In genomic region chr16:1343428-1344242, GRCh38 we compare ENCODE assay signal across 1 cellular context.
A peak's percentile ranks its signal among the peaks of the same experiment; 100 is the strongest.
TF ChIP-seq lines count a peak whose summit lies in the region.

No MANE protein-coding gene starts in this region.

TF ChIP-seq in HepG2, 621 proteins besides CTCF, POLR2A, EP300 and RAD21 (continued from another document):
- no peak for TF ChIP-seq TFDP1 (CRISPR knock-in tag; IDR thresholded peaks at IDR 0.05; ENCODE audit: borderline replicate concordance)
- no peak for TF ChIP-seq ZNF776 (CRISPR knock-in tag; IDR thresholded peaks at IDR 0.05)
- TF ChIP-seq REPIN1 (CRISPR knock-in tag; IDR thresholded peaks at IDR 0.05; ENCODE audit: borderline replicate concordance, low read depth): no peak
- 0 out of 2 replicates have a peak, but pooled peaks have one; percentile 43 for TF ChIP-seq ZNF572 (CRISPR knock-in tag; IDR thresholded peaks at IDR 0.05)
- TF ChIP-seq UBTF (CRISPR knock-in tag; IDR thresholded peaks at IDR 0.05): peak; percentile 51
- peak; percentile 52; the same call in 1 of the 2 replicates for TF ChIP-seq HIVEP1 (CRISPR knock-in tag; IDR thresholded peaks at IDR 0.05)
- peak; percentile 36; the same call in 1 of the 2 replicates for TF ChIP-seq THAP7 (CRISPR knock-in tag; IDR thresholded peaks at IDR 0.05)
- TF ChIP-seq ATF1 (CRISPR knock-in tag; IDR thresholded peaks at IDR 0.05): no peak
- peak; percentile 42 for TF ChIP-seq AGO2 (optimal IDR thresholded peaks at IDR 0.05; ENCODE audit: low read depth, low read length)
- 0 out of 2 replicates have a peak, but pooled peaks have one; percentile 33 for TF ChIP-seq CAMTA2 (CRISPR knock-in tag; IDR thresholded peaks at IDR 0.05; ENCODE audit: borderline replicate concordance)
- TF ChIP-seq RXRA (CRISPR knock-in tag; IDR thresholded peaks at IDR 0.05): 0 out of 2 replicates have a peak, but pooled peaks have one; percentile 4
- TF ChIP-seq, protein P1, sequence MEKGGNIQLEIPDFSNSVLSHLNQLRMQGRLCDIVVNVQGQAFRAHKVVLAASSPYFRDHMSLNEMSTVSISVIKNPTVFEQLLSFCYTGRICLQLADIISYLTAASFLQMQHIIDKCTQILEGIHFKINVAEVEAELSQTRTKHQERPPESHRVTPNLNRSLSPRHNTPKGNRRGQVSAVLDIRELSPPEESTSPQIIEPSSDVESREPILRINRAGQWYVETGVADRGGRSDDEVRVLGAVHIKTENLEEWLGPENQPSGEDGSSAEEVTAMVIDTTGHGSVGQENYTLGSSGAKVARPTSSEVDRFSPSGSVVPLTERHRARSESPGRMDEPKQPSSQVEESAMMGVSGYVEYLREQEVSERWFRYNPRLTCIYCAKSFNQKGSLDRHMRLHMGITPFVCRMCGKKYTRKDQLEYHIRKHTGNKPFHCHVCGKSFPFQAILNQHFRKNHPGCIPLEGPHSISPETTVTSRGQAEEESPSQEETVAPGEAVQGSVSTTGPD (CRISPR knock-in tag; IDR thresholded peaks at IDR 0.05): no peak
- 0 out of 2 replicates have a peak, but pooled peaks have one; percentile 34 for TF ChIP-seq BRD4 (CRISPR knock-in tag; IDR thresholded peaks at IDR 0.05)
- TF ChIP-seq PRPF4 (IDR thresholded peaks at IDR 0.05; ENCODE audit: low read depth, low read length, poor library complexity, severe bottlenecking): no peak
- TF ChIP-seq, protein P2, sequence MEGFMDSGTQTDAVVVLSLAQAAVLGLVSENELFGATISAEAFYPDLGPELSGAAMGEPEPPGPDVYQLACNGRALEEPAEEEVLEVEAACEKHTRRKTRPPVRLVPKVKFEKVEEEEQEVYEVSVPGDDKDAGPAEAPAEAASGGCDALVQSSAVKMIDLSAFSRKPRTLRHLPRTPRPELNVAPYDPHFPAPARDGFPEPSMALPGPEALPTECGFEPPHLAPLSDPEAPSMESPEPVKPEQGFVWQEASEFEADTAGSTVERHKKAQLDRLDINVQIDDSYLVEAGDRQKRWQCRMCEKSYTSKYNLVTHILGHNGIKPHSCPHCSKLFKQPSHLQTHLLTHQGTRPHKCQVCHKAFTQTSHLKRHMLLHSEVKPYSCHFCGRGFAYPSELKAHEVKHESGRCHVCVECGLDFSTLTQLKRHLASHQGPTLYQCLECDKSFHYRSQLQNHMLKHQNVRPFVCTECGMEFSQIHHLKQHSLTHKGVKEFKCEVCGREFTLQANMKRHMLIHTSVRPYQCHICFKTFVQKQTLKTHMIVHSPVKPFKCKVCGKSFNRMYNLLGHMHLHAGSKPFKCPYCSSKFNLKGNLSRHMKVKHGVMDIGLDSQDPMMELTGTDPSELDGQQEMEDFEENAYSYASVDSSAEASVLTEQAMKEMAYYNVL (CRISPR knock-in tag; IDR thresholded peaks at IDR 0.05; ENCODE audit: borderline replicate concordance): no peak
- TF ChIP-seq, protein P3, sequence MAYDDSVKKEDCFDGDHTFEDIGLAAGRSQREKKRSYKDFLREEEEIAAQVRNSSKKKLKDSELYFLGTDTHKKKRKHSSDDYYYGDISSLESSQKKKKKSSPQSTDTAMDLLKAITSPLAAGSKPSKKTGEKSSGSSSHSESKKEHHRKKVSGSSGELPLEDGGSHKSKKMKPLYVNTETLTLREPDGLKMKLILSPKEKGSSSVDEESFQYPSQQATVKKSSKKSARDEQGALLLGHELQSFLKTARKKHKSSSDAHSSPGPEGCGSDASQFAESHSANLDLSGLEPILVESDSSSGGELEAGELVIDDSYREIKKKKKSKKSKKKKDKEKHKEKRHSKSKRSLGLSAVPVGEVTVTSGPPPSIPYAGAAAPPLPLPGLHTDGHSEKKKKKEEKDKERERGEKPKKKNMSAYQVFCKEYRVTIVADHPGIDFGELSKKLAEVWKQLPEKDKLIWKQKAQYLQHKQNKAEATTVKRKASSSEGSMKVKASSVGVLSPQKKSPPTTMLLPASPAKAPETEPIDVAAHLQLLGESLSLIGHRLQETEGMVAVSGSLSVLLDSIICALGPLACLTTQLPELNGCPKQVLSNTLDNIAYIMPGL (CRISPR knock-in tag; IDR thresholded peaks at IDR 0.05; ENCODE audit: borderline replicate concordance in 1 of 2, low read depth in 1 of 2): 0 out of 4 replicates have a peak, but pooled peaks of 1 of the 2 experiments have one; percentile 2
- no peak for TF ChIP-seq HNF4G (IDR thresholded peaks at IDR 0.05; ENCODE audit: borderline replicate concordance, low read depth, low read length)
- 0 out of 2 replicates have a peak, but pooled peaks have one; percentile 35 for TF ChIP-seq HNF4G (CRISPR knock-in tag; IDR thresholded peaks at IDR 0.05; ENCODE audit: borderline replicate concordance, low read depth)
- no peak for TF ChIP-seq NPAS2 (CRISPR knock-in tag; IDR thresholded peaks at IDR 0.05; ENCODE audit: borderline replicate concordance)
- TF ChIP-seq TAF1 (CRISPR knock-in tag; IDR thresholded peaks at IDR 0.05): peak; percentile 60; the same call in 1 of the 2 replicates
- TF ChIP-seq ZNF329 (CRISPR knock-in tag; IDR thresholded peaks at IDR 0.05; ENCODE audit: low read depth): no peak
- TF ChIP-seq, protein P4, sequence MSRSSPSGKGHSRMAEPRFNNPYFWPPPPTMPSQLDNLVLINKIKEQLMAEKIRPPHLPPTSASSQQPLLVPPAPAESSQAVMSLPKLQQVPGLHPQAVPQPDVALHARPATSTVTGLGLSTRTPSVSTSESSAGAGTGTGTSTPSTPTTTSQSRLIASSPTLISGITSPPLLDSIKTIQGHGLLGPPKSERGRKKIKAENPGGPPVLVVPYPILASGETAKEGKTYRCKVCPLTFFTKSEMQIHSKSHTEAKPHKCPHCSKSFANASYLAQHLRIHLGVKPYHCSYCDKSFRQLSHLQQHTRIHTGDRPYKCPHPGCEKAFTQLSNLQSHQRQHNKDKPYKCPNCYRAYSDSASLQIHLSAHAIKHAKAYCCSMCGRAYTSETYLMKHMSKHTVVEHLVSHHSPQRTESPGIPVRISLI (CRISPR knock-in tag; IDR thresholded peaks at IDR 0.05; ENCODE audit: borderline replicate concordance): no peak
- TF ChIP-seq ZNF687 (CRISPR knock-in tag; IDR thresholded peaks at IDR 0.05): peak; percentile 61; the same call in 1 of the 2 replicates
- TF ChIP-seq FOXC1 (CRISPR knock-in tag; IDR thresholded peaks at IDR 0.05; ENCODE audit: borderline replicate concordance): 0 out of 2 replicates have a peak, but pooled peaks have one; percentile 28
- peak; percentile 35; the same call in 1 of the 2 replicates for TF ChIP-seq ZFX (CRISPR knock-in tag; IDR thresholded peaks at IDR 0.05; ENCODE audit: low read depth)
- TF ChIP-seq ZNF777 (CRISPR knock-in tag; IDR thresholded peaks at IDR 0.05): peak; percentile 45; the same call in 1 of the 2 replicates
- peak; percentile 49; the same call in 1 of the 2 replicates for TF ChIP-seq POLR2AphosphoS5 (IDR thresholded peaks at IDR 0.05; ENCODE audit: low read depth, low read length)
- no peak for TF ChIP-seq ZNF784 (CRISPR knock-in tag; IDR thresholded peaks at IDR 0.05; ENCODE audit: borderline replicate concordance)
- peak; percentile 41; the same call in 1 of the 2 replicates for TF ChIP-seq MTF2 (CRISPR knock-in tag; IDR thresholded peaks at IDR 0.05; ENCODE audit: borderline replicate concordance)
- 0 out of 2 replicates have a peak, but pooled peaks have one; percentile 33 for TF ChIP-seq ZNF724P (CRISPR knock-in tag; IDR thresholded peaks at IDR 0.05; ENCODE audit: borderline replicate concordance)
- no peak for TF ChIP-seq SOX5 (CRISPR knock-in tag; IDR thresholded peaks at IDR 0.05; ENCODE audit: borderline replicate concordance)
- TF ChIP-seq KDM5A (IDR thresholded peaks at IDR 0.05; ENCODE audit: borderline replicate concordance, low read length): peak; percentile 42; the same call in 1 of the 2 replicates
